ENCODE assay signal across 1 cellular context in the genomic region with DNA sequence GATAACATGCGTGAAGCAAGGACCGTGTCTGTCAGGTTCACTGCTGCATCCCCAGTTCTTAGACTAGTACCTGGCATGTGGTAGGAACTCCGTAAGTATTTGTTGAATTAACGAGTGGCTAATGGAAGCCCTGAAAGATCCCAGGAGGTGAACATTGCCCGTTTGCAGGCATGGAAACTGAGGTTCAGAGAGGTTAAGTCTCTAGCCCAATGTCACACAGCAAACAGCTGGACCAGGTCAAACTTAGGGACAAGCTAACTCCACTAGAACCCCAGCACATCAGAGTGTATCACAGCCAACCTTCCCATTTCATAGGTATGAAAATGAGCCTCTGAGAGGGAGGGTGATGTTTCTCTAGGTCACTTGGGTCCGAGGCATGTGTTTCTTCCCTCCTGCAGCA.
TF ChIP-seq lines count a peak whose summit lies in the region.

No MANE protein-coding gene starts in this region.

TF ChIP-seq in H1, 55 proteins besides CTCF, POLR2A, EP300 and RAD21:
- TF ChIP-seq CBX8 (IDR thresholded peaks at IDR 0.05; ENCODE audit: borderline replicate concordance, low read depth, low read length) = no peak
- TF ChIP-seq KDM1A (IDR thresholded peaks at IDR 0.05; ENCODE audit: borderline replicate concordance, low read length) = peak; percentile 83; the same call in 1 of the 2 replicates
- TF ChIP-seq SP1 (IDR thresholded peaks at IDR 0.05; ENCODE audit: low read depth, low read length) = no peak
- no peak for TF ChIP-seq NANOG (IDR thresholded peaks at IDR 0.05; ENCODE audit: insufficient read depth, low read depth, low read length, poor library complexity, severe bottlenecking)
- no peak for TF ChIP-seq ZNF274 (IDR thresholded peaks at IDR 0.05; ENCODE audit: borderline replicate concordance, extremely low read depth, low read length)
